In the genomic region with DNA sequence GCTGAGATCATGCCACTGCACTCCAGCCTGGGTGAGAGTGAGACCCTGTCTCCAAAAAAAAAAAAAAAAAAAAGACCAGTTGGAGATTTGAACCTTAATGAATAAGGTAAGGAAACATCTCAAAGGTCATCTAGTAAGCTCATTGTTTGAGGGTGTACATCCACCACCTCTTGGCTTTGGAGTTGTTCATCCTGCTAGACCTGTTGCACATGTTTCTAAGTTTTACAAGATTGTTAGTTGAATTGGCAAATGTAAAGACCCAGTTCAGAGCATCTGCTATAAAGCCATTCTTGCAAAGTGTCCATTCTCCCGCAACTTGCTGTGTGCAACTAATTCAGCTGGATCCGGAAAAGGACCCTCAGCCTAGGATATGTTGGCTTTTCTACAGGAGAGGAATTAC, we compare ENCODE assay signal across 1 cellular context.
TF ChIP-seq lines count a peak whose summit lies in the region.

No MANE protein-coding gene starts in this region.

TF ChIP-seq in H1, 55 proteins besides CTCF, POLR2A, EP300 and RAD21 (continued from another document):
- TF ChIP-seq CREB1 (IDR thresholded peaks at IDR 0.05) (no peak), RNF2 (IDR thresholded peaks at IDR 0.05; ENCODE audit: borderline replicate concordance, low read depth, low read length, missing control alignments, poor library complexity, severe bottlenecking) (no peak), NANOG (IDR thresholded peaks at IDR 0.05; ENCODE audit: insufficient read depth, low read depth, low read length, poor library complexity, severe bottlenecking) (no peak), EZH2 (IDR thresholded peaks at IDR 0.05; ENCODE audit: low read depth, low read length, severe bottlenecking) (no peak), GTF2F1 (IDR thresholded peaks at IDR 0.05; ENCODE audit: borderline replicate concordance, low read depth, low read length) (no peak), YY1 (IDR thresholded peaks at IDR 0.05; ENCODE audit: low read depth, low read length) (no peak), SIX5 (IDR thresholded peaks at IDR 0.05; ENCODE audit: low read depth, low read length) (no peak), KDM1A (IDR thresholded peaks at IDR 0.05; ENCODE audit: borderline replicate concordance, low read length) (no peak), MAFK (IDR thresholded peaks at IDR 0.05; ENCODE audit: low read depth, low read length) (no peak), HDAC2 (IDR thresholded peaks at IDR 0.05; ENCODE audit: borderline replicate concordance in 1 of 2, low read depth in 2 of 2, low read length in 2 of 2) (no peak), RBBP5 (IDR thresholded peaks at IDR 0.05; ENCODE audit: borderline replicate concordance, low read depth, low read length) (no peak), TCF12 (IDR thresholded peaks at IDR 0.05; ENCODE audit: low read depth, low read length) (no peak), KDM4A (IDR thresholded peaks at IDR 0.05; ENCODE audit: low read depth, low read length, severe bottlenecking) (no peak), BACH1 (IDR thresholded peaks at IDR 0.05; ENCODE audit: low read length) (no peak), TBP (IDR thresholded peaks at IDR 0.05; ENCODE audit: low read depth, low read length) (no peak), FOSL1 (IDR thresholded peaks at IDR 0.05; ENCODE audit: insufficient read depth, low read depth, low read length) (no peak)
- TF ChIP-seq, protein P1, sequence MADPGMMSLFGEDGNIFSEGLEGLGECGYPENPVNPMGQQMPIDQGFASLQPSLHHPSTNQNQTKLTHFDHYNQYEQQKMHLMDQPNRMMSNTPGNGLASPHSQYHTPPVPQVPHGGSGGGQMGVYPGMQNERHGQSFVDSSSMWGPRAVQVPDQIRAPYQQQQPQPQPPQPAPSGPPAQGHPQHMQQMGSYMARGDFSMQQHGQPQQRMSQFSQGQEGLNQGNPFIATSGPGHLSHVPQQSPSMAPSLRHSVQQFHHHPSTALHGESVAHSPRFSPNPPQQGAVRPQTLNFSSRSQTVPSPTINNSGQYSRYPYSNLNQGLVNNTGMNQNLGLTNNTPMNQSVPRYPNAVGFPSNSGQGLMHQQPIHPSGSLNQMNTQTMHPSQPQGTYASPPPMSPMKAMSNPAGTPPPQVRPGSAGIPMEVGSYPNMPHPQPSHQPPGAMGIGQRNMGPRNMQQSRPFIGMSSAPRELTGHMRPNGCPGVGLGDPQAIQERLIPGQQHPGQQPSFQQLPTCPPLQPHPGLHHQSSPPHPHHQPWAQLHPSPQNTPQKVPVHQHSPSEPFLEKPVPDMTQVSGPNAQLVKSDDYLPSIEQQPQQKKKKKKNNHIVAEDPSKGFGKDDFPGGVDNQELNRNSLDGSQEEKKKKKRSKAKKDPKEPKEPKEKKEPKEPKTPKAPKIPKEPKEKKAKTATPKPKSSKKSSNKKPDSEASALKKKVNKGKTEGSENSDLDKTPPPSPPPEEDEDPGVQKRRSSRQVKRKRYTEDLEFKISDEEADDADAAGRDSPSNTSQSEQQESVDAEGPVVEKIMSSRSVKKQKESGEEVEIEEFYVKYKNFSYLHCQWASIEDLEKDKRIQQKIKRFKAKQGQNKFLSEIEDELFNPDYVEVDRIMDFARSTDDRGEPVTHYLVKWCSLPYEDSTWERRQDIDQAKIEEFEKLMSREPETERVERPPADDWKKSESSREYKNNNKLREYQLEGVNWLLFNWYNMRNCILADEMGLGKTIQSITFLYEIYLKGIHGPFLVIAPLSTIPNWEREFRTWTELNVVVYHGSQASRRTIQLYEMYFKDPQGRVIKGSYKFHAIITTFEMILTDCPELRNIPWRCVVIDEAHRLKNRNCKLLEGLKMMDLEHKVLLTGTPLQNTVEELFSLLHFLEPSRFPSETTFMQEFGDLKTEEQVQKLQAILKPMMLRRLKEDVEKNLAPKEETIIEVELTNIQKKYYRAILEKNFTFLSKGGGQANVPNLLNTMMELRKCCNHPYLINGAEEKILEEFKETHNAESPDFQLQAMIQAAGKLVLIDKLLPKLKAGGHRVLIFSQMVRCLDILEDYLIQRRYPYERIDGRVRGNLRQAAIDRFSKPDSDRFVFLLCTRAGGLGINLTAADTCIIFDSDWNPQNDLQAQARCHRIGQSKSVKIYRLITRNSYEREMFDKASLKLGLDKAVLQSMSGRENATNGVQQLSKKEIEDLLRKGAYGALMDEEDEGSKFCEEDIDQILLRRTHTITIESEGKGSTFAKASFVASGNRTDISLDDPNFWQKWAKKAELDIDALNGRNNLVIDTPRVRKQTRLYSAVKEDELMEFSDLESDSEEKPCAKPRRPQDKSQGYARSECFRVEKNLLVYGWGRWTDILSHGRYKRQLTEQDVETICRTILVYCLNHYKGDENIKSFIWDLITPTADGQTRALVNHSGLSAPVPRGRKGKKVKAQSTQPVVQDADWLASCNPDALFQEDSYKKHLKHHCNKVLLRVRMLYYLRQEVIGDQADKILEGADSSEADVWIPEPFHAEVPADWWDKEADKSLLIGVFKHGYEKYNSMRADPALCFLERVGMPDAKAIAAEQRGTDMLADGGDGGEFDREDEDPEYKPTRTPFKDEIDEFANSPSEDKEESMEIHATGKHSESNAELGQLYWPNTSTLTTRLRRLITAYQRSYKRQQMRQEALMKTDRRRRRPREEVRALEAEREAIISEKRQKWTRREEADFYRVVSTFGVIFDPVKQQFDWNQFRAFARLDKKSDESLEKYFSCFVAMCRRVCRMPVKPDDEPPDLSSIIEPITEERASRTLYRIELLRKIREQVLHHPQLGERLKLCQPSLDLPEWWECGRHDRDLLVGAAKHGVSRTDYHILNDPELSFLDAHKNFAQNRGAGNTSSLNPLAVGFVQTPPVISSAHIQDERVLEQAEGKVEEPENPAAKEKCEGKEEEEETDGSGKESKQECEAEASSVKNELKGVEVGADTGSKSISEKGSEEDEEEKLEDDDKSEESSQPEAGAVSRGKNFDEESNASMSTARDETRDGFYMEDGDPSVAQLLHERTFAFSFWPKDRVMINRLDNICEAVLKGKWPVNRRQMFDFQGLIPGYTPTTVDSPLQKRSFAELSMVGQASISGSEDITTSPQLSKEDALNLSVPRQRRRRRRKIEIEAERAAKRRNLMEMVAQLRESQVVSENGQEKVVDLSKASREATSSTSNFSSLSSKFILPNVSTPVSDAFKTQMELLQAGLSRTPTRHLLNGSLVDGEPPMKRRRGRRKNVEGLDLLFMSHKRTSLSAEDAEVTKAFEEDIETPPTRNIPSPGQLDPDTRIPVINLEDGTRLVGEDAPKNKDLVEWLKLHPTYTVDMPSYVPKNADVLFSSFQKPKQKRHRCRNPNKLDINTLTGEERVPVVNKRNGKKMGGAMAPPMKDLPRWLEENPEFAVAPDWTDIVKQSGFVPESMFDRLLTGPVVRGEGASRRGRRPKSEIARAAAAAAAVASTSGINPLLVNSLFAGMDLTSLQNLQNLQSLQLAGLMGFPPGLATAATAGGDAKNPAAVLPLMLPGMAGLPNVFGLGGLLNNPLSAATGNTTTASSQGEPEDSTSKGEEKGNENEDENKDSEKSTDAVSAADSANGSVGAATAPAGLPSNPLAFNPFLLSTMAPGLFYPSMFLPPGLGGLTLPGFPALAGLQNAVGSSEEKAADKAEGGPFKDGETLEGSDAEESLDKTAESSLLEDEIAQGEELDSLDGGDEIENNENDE (IDR thresholded peaks at IDR 0.05; ENCODE audit: insufficient replicate concordance, low read length): no peak
TF ChIP-seq in H1: peak in this region for 0.
